In the genomic region with DNA sequence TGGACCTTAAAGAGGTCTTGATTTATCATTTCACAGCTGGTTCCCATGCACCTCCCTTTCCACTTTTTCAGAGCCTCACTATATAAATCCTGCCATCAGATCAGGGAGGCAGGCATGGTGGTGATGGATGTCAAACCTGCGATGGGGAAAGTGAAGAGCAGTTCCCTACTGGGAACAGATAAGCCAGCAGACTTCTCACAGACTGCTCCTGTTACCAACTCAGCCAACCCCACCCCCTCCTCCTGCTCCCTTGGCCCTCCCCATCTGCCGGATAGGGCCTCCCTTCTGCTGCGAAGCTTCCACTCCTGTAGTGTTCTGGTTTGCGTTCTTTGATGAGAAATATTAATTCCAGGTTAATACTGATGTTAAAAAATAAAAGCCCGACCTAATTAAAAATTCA, we compare ENCODE assay signal across 25 cellular contexts.
DNase-seq lines count a peak whose midpoint lies in the region; ATAC-seq and TF ChIP-seq lines count a peak whose summit lies in the region.
"Had no signal": no experiment of that assay in that cellular context is flagged by ENCODE, and none has a peak within 500 bp of the region (broad histone marks: within the 10 kb centered on the region; RNA-seq: fewer than 3 reads in every experiment).

No MANE protein-coding gene starts in this region.

- peaks cover 20 to 23% of the 10 kb centered on the region in 2 experiments for H3K4me1 Mint-ChIP-seq in H9
- H3K4me1 Mint-ChIP-seq in mesothelial cell of epicardium = peaks cover 18% of the 10 kb centered on the region
- peaks cover 24% of the 10 kb centered on the region for H3K4me1 Mint-ChIP-seq in stimulated activated effector memory CD8-positive, alpha-beta T cell treated with anti-CD3 and anti-CD28 coated beads, Interleukin-12 subunit alpha, Interleukin-12 subunit beta, amount 100 ng/mL, for 72 hours

- H3K27ac ChIP-seq in H9 (ENCODE audit: insufficient read length, low read depth, low read length) = no peak overlapping the region
- H3K27ac ChIP-seq in PC-9 = no peak overlapping the region
- no peak overlapping the region for H3K27ac ChIP-seq in colonic mucosa
- H3K27ac ChIP-seq: body of pancreas, heart right ventricle, prostate gland had no signal

- no TSS peak for BruUV-seq in PC-9 (replicated peaks; lab: Mats Ljungman, UMichigan)

- H3K4me2 ChIP-seq in H9 (ENCODE audit: insufficient read depth, insufficient read length, low read length) (no peak overlapping the region), PC-9 (no peak overlapping the region)
- H3K4me2 ChIP-seq: smooth muscle cell had no signal

- no peaks in the 10 kb centered on the region for H3K9me2 ChIP-seq in PC-9 (ENCODE audit: insufficient read depth)

- intact Hi-C loops in PC-9 (cut with micrococcal nuclease; ENCODE audit: unreplicated experiment) (no loop called here), colonic mucosa (cut with DNase I) (no loop called here)

- H4K20me1 ChIP-seq in H9 (ENCODE audit: control insufficient read depth, insufficient read depth, insufficient read length) = no peaks in the 10 kb centered on the region
- no peaks in the 10 kb centered on the region for H4K20me1 ChIP-seq in PC-9 (ENCODE audit: insufficient read depth)

- WGBS in H9 (ENCODE audit: extremely low coverage, insufficient read length, low lambda C conversion rate) = no CpG with 5 or more reads among the region's 5 CpGs

- H4K5ac ChIP-seq in H9 (ENCODE audit: insufficient read length, low read depth, low read length) = no peak overlapping the region

- H2AFZ ChIP-seq in H9 (ENCODE audit: low read length) (no peak overlapping the region), PC-9 (no peak overlapping the region)

- no peak overlapping the region for H3K9ac ChIP-seq in H9 (ENCODE audit: extremely low read depth, insufficient read length, low read length)
- H3K9ac ChIP-seq in colonic mucosa (ENCODE audit: low read depth in 2 of 2, low read length in 2 of 2) = no peak overlapping the region

- TF ChIP-seq CTCF in H9 (conservative IDR thresholded peaks at IDR 0.05) (no peak), fibroblast of pulmonary artery (IDR thresholded peaks at IDR 0.05; ENCODE audit: low read length, missing control alignments) (no peak), mesothelial cell of epicardium (IDR thresholded peaks at IDR 0.05; ENCODE audit: unreplicated experiment) (no peak), PC-9 (conservative IDR thresholded peaks at IDR 0.05) (no peak), colonic mucosa (IDR thresholded peaks at IDR 0.05) (no peak)

- DNase-seq in DMS 273 (lab: John Stamatoyannopoulos, UW; ENCODE audit: unreplicated experiment) (peak; percentile 76), H9 (peak; percentile 71), fibroblast of pulmonary artery (ENCODE audit: low read depth) (peak; percentile 33), mesothelial cell of epicardium (ENCODE audit: low spot score in 2 of 2, unreplicated experiment in 2 of 2) (no peak), PC-9 (no peak), colonic mucosa (no peak), DMS79 treated with DMSO at 0.1 percent for 48 hours (lab: John Stamatoyannopoulos, UW) (no peak)
- no peak for DNase-seq in stimulated activated effector memory CD8-positive, alpha-beta T cell treated with anti-CD3 and anti-CD28 coated beads, Interleukin-12 subunit alpha, Interleukin-12 subunit beta, amount 100 ng/mL, for 72 hours (ENCODE audit: low spot score in 2 of 2)
- DNase-seq: activated CD4-positive, alpha-beta T cell treated with anti-CD3 and anti-CD28 coated beads, Interleukin-2, amount 10 ng/mL, durations not matched to agents 7 days and 5 days; activated CD8-positive, alpha-beta memory T cell treated with anti-CD3 and anti-CD28 coated beads, Interleukin-2, amount 50 U/mL, for 4 hours; activated effector memory CD4-positive, alpha-beta T cell treated with Interleukin-2 at 50 U/mL for 16 hours; body of pancreas; cortex of kidney; DMS79; heart right ventricle; kidney; NCI-H1105 treated with DMSO at 0.1 percent for 48 hours; NCI-H69; SIG-M5; stimulated activated CD4-positive, alpha-beta T cell treated with anti-CD3 and anti-CD28 coated beads, Interleukin-4, amount 100 ng/mL, for 1 hour; stimulated activated naive CD8-positive, alpha-beta T cell treated with anti-CD3 and anti-CD28 coated beads, Interleukin-15, amount 100 ng/mL, for 72 hours had no signal

- no peak overlapping the region for H3K56ac ChIP-seq in H9 (ENCODE audit: insufficient read length, low read depth, low read length)

- H3K27me3 ChIP-seq in H9 (ENCODE audit: insufficient read depth, low read length) (no peaks in the 10 kb centered on the region), PC-9 (ENCODE audit: insufficient read depth, low read depth) (no peaks in the 10 kb centered on the region), colonic mucosa (no peaks in the 10 kb centered on the region)
- H3K27me3 ChIP-seq: body of pancreas, heart right ventricle had no signal

- H3K79me1 ChIP-seq in H9 (ENCODE audit: insufficient read depth, low read depth, low read length, poor library complexity, severe bottlenecking) = no peaks in the 10 kb centered on the region

- no peak overlapping the region for H3K4ac ChIP-seq in H9 (ENCODE audit: low read depth, low read length)

- H3K14ac ChIP-seq in H9 (ENCODE audit: insufficient read depth, low read length) = no peak overlapping the region

- no peak for ATAC-seq in stimulated activated effector memory CD8-positive, alpha-beta T cell treated with anti-CD3 and anti-CD28 coated beads, Interleukin-12 subunit alpha, Interleukin-12 subunit beta, amount 100 ng/mL, for 72 hours
- ATAC-seq: body of pancreas; natural killer cell treated with Interleukin-12 subunit alpha and Interleukin-12 subunit beta and Interleukin-15 and Interleukin-18, amount 100 ng/mL, for 72 hours; stimulated activated naive CD8-positive, alpha-beta T cell treated with anti-CD3 and anti-CD28 coated beads, Interleukin-15, amount 100 ng/mL, for 72 hours had no signal

- H2BK120ac ChIP-seq in H9 (ENCODE audit: low read depth, low read length, poor library complexity, severe bottlenecking) = no peak overlapping the region

- H2BK20ac ChIP-seq in H9 (ENCODE audit: low read depth, low read length, poor library complexity, severe bottlenecking) = no peak overlapping the region

- H3K4me3 ChIP-seq in fibroblast of pulmonary artery (replicated peaks; ENCODE audit: low read depth, low read length) (no peak overlapping the region), PC-9 (no peak overlapping the region), colonic mucosa (no peak overlapping the region)
- H3K4me3 ChIP-seq: body of pancreas, heart right ventricle, prostate gland, smooth muscle cell had no signal

- H2AK5ac ChIP-seq in H9 (ENCODE audit: insufficient read length, low read length) = no peak overlapping the region

- H3K9me3 Mint-ChIP-seq in H9 = no peaks in the 10 kb centered on the region
- H3K9me3 Mint-ChIP-seq in mesothelial cell of epicardium = no peaks in the 10 kb centered on the region
- H3K9me3 Mint-ChIP-seq in stimulated activated effector memory CD8-positive, alpha-beta T cell treated with anti-CD3 and anti-CD28 coated beads, Interleukin-12 subunit alpha, Interleukin-12 subunit beta, amount 100 ng/mL, for 72 hours = no peaks in the 10 kb centered on the region
- H3K9me3 Mint-ChIP-seq: natural killer cell treated with Interleukin-12 subunit alpha and Interleukin-12 subunit beta and Interleukin-15 and Interleukin-18, amount 100 ng/mL, for 72 hours; stimulated activated naive CD8-positive, alpha-beta T cell treated with anti-CD3 and anti-CD28 coated beads, Interleukin-15, amount 100 ng/mL, for 72 hours; type B pancreatic cell had no signal

- no peaks in the 10 kb centered on the region for H3F3A ChIP-seq in PC-9 (ENCODE audit: insufficient read depth, low read depth)

- H3K4me1 ChIP-seq in H9 (ENCODE audit: insufficient read depth, low read length) = peaks cover 2% of the 10 kb centered on the region; the same call in 1 of the 2 replicates
- no peaks in the 10 kb centered on the region for H3K4me1 ChIP-seq in PC-9 (replicated peaks; ENCODE audit: insufficient read depth)
- H3K4me1 ChIP-seq in colonic mucosa = no peaks in the 10 kb centered on the region
- H3K4me1 ChIP-seq: prostate gland had no signal

- POLR2A ChIA-PET in PC-9 (lab: Charles Lee; ENCODE audit: unreplicated experiment) = no interaction called here

- no peak overlapping the region for H2BK5ac ChIP-seq in H9 (ENCODE audit: insufficient read length, low read length)

- H4K8ac ChIP-seq in H9 (replicated peaks; ENCODE audit: insufficient read length, low read depth, low read length) = no peak overlapping the region

- H3K27me3 Mint-ChIP-seq in H9 (ENCODE audit: low read depth) = no peaks in the 10 kb centered on the region
- H3K27me3 Mint-ChIP-seq in mesothelial cell of epicardium (ENCODE audit: low read depth) = no peaks in the 10 kb centered on the region
- H3K27me3 Mint-ChIP-seq: activated CD4-positive, alpha-beta T cell treated with anti-CD3 and anti-CD28 coated beads, Interleukin-2, amount 10 ng/mL, durations not matched to agents 7 days and 5 days; natural killer cell treated with Interleukin-12 subunit alpha and Interleukin-12 subunit beta and Interleukin-15 and Interleukin-18, amount 100 ng/mL, for 72 hours; stimulated activated naive CD8-positive, alpha-beta T cell treated with anti-CD3 and anti-CD28 coated beads, Interleukin-15, amount 100 ng/mL, for 72 hours; type B pancreatic cell had no signal

- H3K18ac ChIP-seq in H9 (ENCODE audit: insufficient read length, low read depth, low read length) = no peak overlapping the region

- H3K27ac Mint-ChIP-seq in H9 (no peak overlapping the region), mesothelial cell of epicardium (peak overlapping the region; percentile 13)
- no peak overlapping the region for H3K27ac Mint-ChIP-seq in stimulated activated effector memory CD8-positive, alpha-beta T cell treated with anti-CD3 and anti-CD28 coated beads, Interleukin-12 subunit alpha, Interleukin-12 subunit beta, amount 100 ng/mL, for 72 hours
- H3K27ac Mint-ChIP-seq: activated CD4-positive, alpha-beta T cell treated with anti-CD3 and anti-CD28 coated beads, Interleukin-2, amount 10 ng/mL, durations not matched to agents 7 days and 5 days; natural killer cell treated with Interleukin-12 subunit alpha and Interleukin-12 subunit beta and Interleukin-15 and Interleukin-18, amount 100 ng/mL, for 72 hours; type B pancreatic cell had no signal

- no peak overlapping the region for H4K91ac ChIP-seq in H9 (ENCODE audit: insufficient read length, low read depth, low read length)

- no peak overlapping the region for H2BK12ac ChIP-seq in H9 (ENCODE audit: insufficient read length, low read depth, low read length)

- CTCF ChIA-PET in PC-9 (lab: Charles Lee) = interaction anchor here (0.6 kb wide), 1 partner anchor 353 kb away, joined by 7 read pairs; no protein-coding TSS in a partner anchor

- H3K23me2 ChIP-seq in H9 (ENCODE audit: insufficient read length, low read depth, low read length, poor library complexity, severe bottlenecking) = no peaks in the 10 kb centered on the region

- no peak overlapping the region for H3T11ph ChIP-seq in H9 (ENCODE audit: low read length)

- no peaks in the 10 kb centered on the region for H3K36me3 ChIP-seq in PC-9 (ENCODE audit: low read depth)
- no peaks in the 10 kb centered on the region for H3K36me3 ChIP-seq in colonic mucosa
- H3K36me3 ChIP-seq: heart right ventricle, prostate gland had no signal

- H3K4me3 Mint-ChIP-seq in H9 = no peak overlapping the region
- H3K4me3 Mint-ChIP-seq in mesothelial cell of epicardium = no peak overlapping the region
- H3K4me3 Mint-ChIP-seq in stimulated activated effector memory CD8-positive, alpha-beta T cell treated with anti-CD3 and anti-CD28 coated beads, Interleukin-12 subunit alpha, Interleukin-12 subunit beta, amount 100 ng/mL, for 72 hours = no peak overlapping the region
- H3K4me3 Mint-ChIP-seq: activated CD4-positive, alpha-beta T cell treated with anti-CD3 and anti-CD28 coated beads, Interleukin-2, amount 10 ng/mL, durations not matched to agents 7 days and 5 days; natural killer cell treated with Interleukin-12 subunit alpha and Interleukin-12 subunit beta and Interleukin-15 and Interleukin-18, amount 100 ng/mL, for 72 hours; stimulated activated naive CD8-positive, alpha-beta T cell treated with anti-CD3 and anti-CD28 coated beads, Interleukin-15, amount 100 ng/mL, for 72 hours; type B pancreatic cell had no signal

- no peaks in the 10 kb centered on the region for H3K79me2 ChIP-seq in H9 (ENCODE audit: insufficient read depth, low read length)
- no peaks in the 10 kb centered on the region for H3K79me2 ChIP-seq in PC-9 (ENCODE audit: low read depth)

- H3K23ac ChIP-seq in H9 (ENCODE audit: insufficient read length, low read depth, low read length) = no peak overlapping the region

- H2BK15ac ChIP-seq in H9 (ENCODE audit: low read depth, low read length) = no peak overlapping the region

- H3K36me3 Mint-ChIP-seq in H9 (ENCODE audit: insufficient read depth in 1 of 3, low read depth in 3 of 3) = no peaks in the 10 kb centered on the region
- H3K36me3 Mint-ChIP-seq in mesothelial cell of epicardium = no peaks in the 10 kb centered on the region
- H3K36me3 Mint-ChIP-seq in stimulated activated effector memory CD8-positive, alpha-beta T cell treated with anti-CD3 and anti-CD28 coated beads, Interleukin-12 subunit alpha, Interleukin-12 subunit beta, amount 100 ng/mL, for 72 hours = peaks cover 6% of the 10 kb centered on the region
- H3K36me3 Mint-ChIP-seq: natural killer cell treated with Interleukin-12 subunit alpha and Interleukin-12 subunit beta and Interleukin-15 and Interleukin-18, amount 100 ng/mL, for 72 hours; type B pancreatic cell had no signal

- H3K9me3 ChIP-seq in H9 (ENCODE audit: control insufficient read depth, low read depth, low read length) (no peaks in the 10 kb centered on the region), PC-9 (ENCODE audit: insufficient read depth, low read depth) (no peaks in the 10 kb centered on the region), colonic mucosa (no peaks in the 10 kb centered on the region)
- H3K9me3 ChIP-seq: body of pancreas, heart right ventricle, prostate gland had no signal

Comparison
In these comparisons a context has a peak if more than half of its experiments do, and no peak if none do; other contexts are left out.
1. DNase-seq: peak in DMS 273 (single experiment), H9 (single experiment) and fibroblast of pulmonary artery (single experiment); none in mesothelial cell of epicardium (0 of 2), PC-9 (0 of 2), stimulated activated effector memory CD8-positive, alpha-beta T cell treated with anti-CD3 and anti-CD28 coated beads, Interleukin-12 subunit alpha, Interleukin-12 subunit beta, amount 100 ng/mL, for 72 hours (0 of 2), colonic mucosa (single experiment) and DMS79 treated with DMSO at 0.1 percent for 48 hours (single experiment).